17 cellular contexts compared by ENCODE assay signal in genomic region chr11:33310720-33311500, GRCh38. TPM values are rescaled to one million over a fixed set of nuclear protein-coding genes. Genes with fewer than 3 reads are reported as not detected.
DNase-seq lines count a peak whose midpoint lies in the region; ATAC-seq and TF ChIP-seq lines count a peak whose summit lies in the region.
"Had no signal": no experiment of that assay in that cellular context is flagged by ENCODE, and none has a peak within 500 bp of the region (broad histone marks: within the 10 kb centered on the region; RNA-seq: fewer than 3 reads in every experiment).

No MANE protein-coding gene starts in this region.

- H3K4me3 Mint-ChIP-seq in natural killer cell: no peak overlapping the region
- no peak overlapping the region for H3K4me3 Mint-ChIP-seq in natural killer cell treated with Interleukin-12 subunit alpha and Interleukin-12 subunit beta and Interleukin-15 and Interleukin-18, amount 100 ng/mL, for 72 hours
- H3K4me3 Mint-ChIP-seq: activated naive CD8-positive, alpha-beta T cell treated with anti-CD3 and anti-CD28 coated beads for 36 hours; stimulated activated effector memory CD8-positive, alpha-beta T cell treated with anti-CD3 and anti-CD28 coated beads, Interleukin-12 subunit alpha, Interleukin-12 subunit beta, amount 100 ng/mL, for 72 hours had no signal

- no peaks in the 10 kb centered on the region for H3K27me3 Mint-ChIP-seq in natural killer cell (ENCODE audit: low read depth in 2 of 2)
- no peaks in the 10 kb centered on the region for H3K27me3 Mint-ChIP-seq in natural killer cell treated with Interleukin-12 subunit alpha and Interleukin-12 subunit beta and Interleukin-15 and Interleukin-18, amount 100 ng/mL, for 72 hours
- H3K27me3 Mint-ChIP-seq: activated naive CD8-positive, alpha-beta T cell treated with anti-CD3 and anti-CD28 coated beads for 36 hours had no signal

- no peaks in the 10 kb centered on the region for H3K9me3 ChIP-seq in adipocyte (ENCODE audit: control insufficient read depth, low read length)
- H3K9me3 ChIP-seq: pancreas had no signal

- intact Hi-C loops in natural killer cell (cut with micrococcal nuclease): no loop called here

- no peaks in the 10 kb centered on the region for H3K9me3 Mint-ChIP-seq in natural killer cell
- no peaks in the 10 kb centered on the region for H3K9me3 Mint-ChIP-seq in natural killer cell treated with Interleukin-12 subunit alpha and Interleukin-12 subunit beta and Interleukin-15 and Interleukin-18, amount 100 ng/mL, for 72 hours
- H3K9me3 Mint-ChIP-seq: activated naive CD8-positive, alpha-beta T cell treated with anti-CD3 and anti-CD28 coated beads for 36 hours; stimulated activated effector memory CD8-positive, alpha-beta T cell treated with anti-CD3 and anti-CD28 coated beads, Interleukin-12 subunit alpha, Interleukin-12 subunit beta, amount 100 ng/mL, for 72 hours had no signal

- H3K27me3 ChIP-seq in adipocyte (replicated peaks; ENCODE audit: control insufficient read depth, insufficient read depth, low read length): no peaks in the 10 kb centered on the region
- H3K27me3 ChIP-seq: pancreas had no signal

- no peaks in the 10 kb centered on the region for H3K36me3 ChIP-seq in adipocyte (ENCODE audit: control insufficient read depth, insufficient read depth, low read length, severe bottlenecking)
- H3K36me3 ChIP-seq: pancreas had no signal

- no peaks in the 10 kb centered on the region for H3K36me3 Mint-ChIP-seq in natural killer cell
- H3K36me3 Mint-ChIP-seq in natural killer cell treated with Interleukin-12 subunit alpha and Interleukin-12 subunit beta and Interleukin-15 and Interleukin-18, amount 100 ng/mL, for 72 hours: no peaks in the 10 kb centered on the region
- H3K36me3 Mint-ChIP-seq: stimulated activated effector memory CD8-positive, alpha-beta T cell treated with anti-CD3 and anti-CD28 coated beads, Interleukin-12 subunit alpha, Interleukin-12 subunit beta, amount 100 ng/mL, for 72 hours had no signal

- no peak for TF ChIP-seq CTCF in natural killer cell (IDR thresholded peaks at IDR 0.05)

- H3K4me3 ChIP-seq in adipocyte (ENCODE audit: low read length): no peak overlapping the region
- H3K4me3 ChIP-seq: pancreas had no signal

- H3K27ac Mint-ChIP-seq in natural killer cell: peak overlapping the region; percentile 43 to 65
- peak overlapping the region in 1 of 2 donors; percentile 57 for H3K27ac Mint-ChIP-seq in natural killer cell treated with Interleukin-12 subunit alpha and Interleukin-12 subunit beta and Interleukin-15 and Interleukin-18, amount 100 ng/mL, for 72 hours
- H3K27ac Mint-ChIP-seq: activated naive CD8-positive, alpha-beta T cell treated with anti-CD3 and anti-CD28 coated beads for 36 hours had no signal

- ATAC-seq in natural killer cell (no peak), HG03280 (IDR thresholded peaks at IDR 0.05; ENCODE audit: unreplicated experiment) (no peak)
- no peak for ATAC-seq in natural killer cell treated with Interleukin-12 subunit alpha and Interleukin-12 subunit beta and Interleukin-15 and Interleukin-18, amount 100 ng/mL, for 72 hours
- ATAC-seq: pancreas; Right ventricle myocardium inferior; stimulated activated effector memory CD8-positive, alpha-beta T cell treated with anti-CD3 and anti-CD28 coated beads, Interleukin-12 subunit alpha, Interleukin-12 subunit beta, amount 100 ng/mL, for 72 hours had no signal

- H3K4me1 Mint-ChIP-seq in natural killer cell: peaks cover 46 to 53% of the 10 kb centered on the region in 2 donors
- peaks cover 36 to 44% of the 10 kb centered on the region in 2 donors for H3K4me1 Mint-ChIP-seq in natural killer cell treated with Interleukin-12 subunit alpha and Interleukin-12 subunit beta and Interleukin-15 and Interleukin-18, amount 100 ng/mL, for 72 hours (ENCODE audit: low read depth in 2 of 2)

- peaks cover 23% of the 10 kb centered on the region for H3K4me1 ChIP-seq in adipocyte (ENCODE audit: control insufficient read depth, insufficient read depth, low read length)

- DNase-seq in natural killer cell (no peak), adipocyte (ENCODE audit: low read depth) (peak; percentile 25), islet precursor cell (peak; percentile 91), HuH-7.5 (ENCODE audit: low spot score) (no peak), superior temporal gyrus (ENCODE audit: extremely low spot score) (no peak), GM19240 (ENCODE audit: insufficient read length, low spot score) (no peak)
- DNase-seq in natural killer cell treated with Interleukin-12 subunit alpha and Interleukin-12 subunit beta and Interleukin-15 and Interleukin-18, amount 100 ng/mL, for 72 hours (ENCODE audit: low spot score): no peak
- DNase-seq: activated naive CD8-positive, alpha-beta T cell treated with anti-CD3 and anti-CD28 coated beads for 36 hours; effector CD4-positive, alpha-beta T cell; NCI-H1417 treated with DMSO at 0.1 percent for 48 hours; NCI-H748 treated with DMSO at 0.1 percent for 48 hours; pancreas; stimulated activated CD4-positive, alpha-beta T cell treated with anti-CD3 and anti-CD28 coated beads, Interleukin-2, amount 100 ng/mL, for 48 hours; T1000 had no signal

- H3K9ac ChIP-seq in adipocyte (ENCODE audit: low read length): no peak overlapping the region

RNA-seq across cellular contexts. Expression of gene HIPK3, which starts 53.7 kb away (rescaled TPM):
- total RNA-seq in natural killer cell: 10 to 100 TPM; 80.6 to 92.9 (median 87.7) TPM
- total RNA-seq in natural killer cell treated with Interleukin-12 subunit alpha and Interleukin-12 subunit beta and Interleukin-15 and Interleukin-18, amount 100 ng/mL, for 72 hours: 10 to 100 TPM; 39.1 to 60.3 TPM

Comparison
In these comparisons a context has a peak if more than half of its experiments do, and no peak if none do; other contexts are left out.
1. DNase-seq: peak in adipocyte (single experiment) and islet precursor cell (single experiment); none in natural killer cell (single experiment), natural killer cell treated with Interleukin-12 subunit alpha and Interleukin-12 subunit beta and Interleukin-15 and Interleukin-18, amount 100 ng/mL, for 72 hours (single experiment), HuH-7.5 (single experiment), superior temporal gyrus (single experiment) and GM19240 (single experiment).